ENCODE assay signal across 9 cellular contexts in genomic region chr16:47392114-47392513, GRCh38.
DNase-seq lines count a peak whose midpoint lies in the region; ATAC-seq and TF ChIP-seq lines count a peak whose summit lies in the region.
"Had no signal": no experiment of that assay in that cellular context is flagged by ENCODE, and none has a peak within 500 bp of the region (broad histone marks: within the 10 kb centered on the region; RNA-seq: fewer than 3 reads in every experiment).

No MANE protein-coding gene starts in this region.

- H3K27ac ChIP-seq in CD4-positive, alpha-beta memory T cell (ENCODE audit: low read depth, low read length) = no peak overlapping the region
- H3K27ac ChIP-seq in dorsolateral prefrontal cortex = no peak overlapping the region
- H3K27ac ChIP-seq: pancreas had no signal

- H3K27ac Mint-ChIP-seq in CD4-positive, alpha-beta memory T cell = peak overlapping the region in 4 of 7 donors; percentile 0 to 31 (median 12)
- H3K27ac Mint-ChIP-seq in naive thymus-derived CD8-positive, alpha-beta T cell = peak overlapping the region in 2 of 10 donors; percentile 39 to 64
- no peak overlapping the region for H3K27ac Mint-ChIP-seq in HFFc6

- TF ChIP-seq CTCF in HFFc6 (IDR thresholded peaks at IDR 0.05) = no peak
- TF ChIP-seq CTCF in dorsolateral prefrontal cortex (IDR thresholded peaks at IDR 0.05 in 54 of 56, conservative IDR thresholded peaks at IDR 0.05 in 2 of 56; ENCODE audit: low read depth in 1 of 56, partially characterized antibody in 56 of 56) = no peak

- H3K4me3 Mint-ChIP-seq in CD4-positive, alpha-beta memory T cell = peak overlapping the region in 3 of 8 donors; percentile 10 to 18 (median 12)
- peak overlapping the region in 5 of 10 donors; percentile 9 to 33 (median 19) for H3K4me3 Mint-ChIP-seq in naive thymus-derived CD8-positive, alpha-beta T cell
- no peak overlapping the region for H3K4me3 Mint-ChIP-seq in HFFc6

- H3K4me3 ChIP-seq in CD4-positive, alpha-beta memory T cell (ENCODE audit: low read length in 2 of 2) = no peak overlapping the region
- H3K4me3 ChIP-seq in dorsolateral prefrontal cortex = no peak overlapping the region
- H3K4me3 ChIP-seq: pancreas had no signal

- intact Hi-C loops in CD4-positive, alpha-beta memory T cell (cut with micrococcal nuclease) = no loop called here
- intact Hi-C loops in dorsolateral prefrontal cortex (cut with DNase I) = no loop called here

- peaks cover 15% of the 10 kb centered on the region for H3K4me1 ChIP-seq in CD4-positive, alpha-beta memory T cell (ENCODE audit: insufficient read depth, low read length)
- H3K4me1 ChIP-seq: pancreas had no signal

- no peaks in the 10 kb centered on the region for H3K27me3 Mint-ChIP-seq in CD4-positive, alpha-beta memory T cell
- H3K27me3 Mint-ChIP-seq in naive thymus-derived CD8-positive, alpha-beta T cell = no peaks in the 10 kb centered on the region
- no peaks in the 10 kb centered on the region; the same call in 1 of the 2 replicates for H3K27me3 Mint-ChIP-seq in HFFc6 (ENCODE audit: insufficient read depth)

- no peaks in the 10 kb centered on the region for H3K9me3 Mint-ChIP-seq in CD4-positive, alpha-beta memory T cell
- no peaks in the 10 kb centered on the region for H3K9me3 Mint-ChIP-seq in naive thymus-derived CD8-positive, alpha-beta T cell
- no peaks in the 10 kb centered on the region for H3K9me3 Mint-ChIP-seq in HFFc6

- no peaks in the 10 kb centered on the region for H3K9me3 ChIP-seq in CD4-positive, alpha-beta memory T cell (ENCODE audit: control insufficient read depth in 1 of 2, low read length in 2 of 2)
- H3K9me3 ChIP-seq: pancreas had no signal

- DNase-seq in CD4-positive, alpha-beta memory T cell = peak in 3 of 5 donors; percentile 0 to 10 (median 4)
- DNase-seq in SKM-1 (lab: John Stamatoyannopoulos, UW; ENCODE audit: unreplicated experiment) = peak; percentile 76
- DNase-seq in naive thymus-derived CD8-positive, alpha-beta T cell = peak in 3 of 10 donors; percentile 2 to 23 (median 4)
- DNase-seq in HFFc6 = no peak
- DNase-seq in SHP77 (lab: John Stamatoyannopoulos, UW) = no peak
- no peak for DNase-seq in dorsolateral prefrontal cortex
- DNase-seq: pancreas had no signal

- H3K27me3 ChIP-seq in CD4-positive, alpha-beta memory T cell (ENCODE audit: insufficient read depth, low read length) = no peaks in the 10 kb centered on the region
- H3K27me3 ChIP-seq in dorsolateral prefrontal cortex = no peaks in the 10 kb centered on the region
- H3K27me3 ChIP-seq: pancreas had no signal

- ATAC-seq in GM19328 (IDR thresholded peaks at IDR 0.05; ENCODE audit: unreplicated experiment) (peak; percentile 81), HG03175 (IDR thresholded peaks at IDR 0.05; ENCODE audit: unreplicated experiment) (peak; percentile 92)
- ATAC-seq in naive thymus-derived CD8-positive, alpha-beta T cell = peak; percentile 42 to 57

- POLR2A ChIA-PET in CD4-positive, alpha-beta memory T cell (lab: Charles Lee; ENCODE audit: partially characterized antibody) = no interaction called here
- POLR2A ChIA-PET in naive thymus-derived CD8-positive, alpha-beta T cell (lab: Charles Lee) = no interaction called here

- H3K36me3 ChIP-seq in CD4-positive, alpha-beta memory T cell (ENCODE audit: insufficient read depth, low read length) = no peaks in the 10 kb centered on the region
- H3K36me3 ChIP-seq: pancreas had no signal

- H3K4me1 Mint-ChIP-seq in CD4-positive, alpha-beta memory T cell = peaks cover 21 to 24% (median 24%) of the 10 kb centered on the region in 4 donors
- peaks cover 19 to 40% (median 24%) of the 10 kb centered on the region in 4 donors for H3K4me1 Mint-ChIP-seq in naive thymus-derived CD8-positive, alpha-beta T cell
- H3K4me1 Mint-ChIP-seq in HFFc6 (ENCODE audit: low read depth) = peaks cover 18% of the 10 kb centered on the region

- CTCF ChIA-PET in CD4-positive, alpha-beta memory T cell (lab: Charles Lee; ENCODE audit: partially characterized antibody) = no interaction called here

- peaks cover 17 to 24% of the 10 kb centered on the region in 2 donors for H3K36me3 Mint-ChIP-seq in CD4-positive, alpha-beta memory T cell
- H3K36me3 Mint-ChIP-seq in naive thymus-derived CD8-positive, alpha-beta T cell = peaks cover 9 to 34% (median 22%) of the 10 kb centered on the region in 3 donors
- 0 out of 2 replicates have a peak, but pooled peaks cover 3% of the 10 kb centered on the region for H3K36me3 Mint-ChIP-seq in HFFc6 (ENCODE audit: low read depth)

Comparison
In these comparisons a context has a peak if more than half of its experiments do, and no peak if none do; other contexts are left out.
1. DNase-seq: peak in CD4-positive, alpha-beta memory T cell (3 of 5) and SKM-1 (single experiment); none in HFFc6 (single experiment), SHP77 (0 of 2) and dorsolateral prefrontal cortex (0 of 10).
2. Peak in every context shown above with its lines, with median percentiles within 50 percentile points of each other: ATAC-seq.